8 cellular contexts compared by ENCODE assay signal in the genomic region with DNA sequence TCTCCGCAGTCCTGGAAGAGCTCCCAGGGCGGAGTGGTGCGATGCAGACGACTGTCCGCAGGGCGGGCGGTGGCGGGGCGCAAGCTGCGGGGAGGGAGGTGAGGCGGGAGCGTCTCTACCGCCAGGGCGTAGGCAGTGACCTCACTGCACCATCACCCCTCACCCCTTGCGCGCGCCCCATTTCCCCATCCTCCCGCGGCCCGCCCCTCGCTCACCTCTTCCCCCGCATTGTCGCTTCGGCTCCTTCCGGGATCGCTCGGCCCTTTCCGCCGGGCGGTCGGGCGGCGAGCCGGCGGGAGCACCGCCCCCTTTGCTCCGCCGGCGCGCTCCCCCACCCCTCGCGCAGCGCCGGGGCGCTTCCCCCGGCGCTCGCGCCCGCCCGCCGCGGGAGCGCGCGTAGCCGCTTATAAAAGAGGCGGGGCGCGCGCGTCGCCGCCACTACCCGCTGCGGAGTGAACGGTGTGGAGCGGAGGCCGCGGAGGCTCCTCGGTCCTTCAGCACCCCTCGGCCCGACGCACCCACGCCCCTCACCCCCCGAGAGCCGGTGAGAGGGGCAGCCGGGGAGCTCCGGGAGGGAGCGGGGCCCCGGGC. TPM values are rescaled to one million over a fixed set of nuclear protein-coding genes. Genes with fewer than 3 reads are reported as not detected.
DNase-seq lines count a peak whose midpoint lies in the region; ATAC-seq and TF ChIP-seq lines count a peak whose summit lies in the region.

A gene (plus strand): TSS at position 435 of the 591 bp plus-strand sequence. CDS start 14,154 bp downstream, outside the sequence.

- H3K36me3 Mint-ChIP-seq in H9 (ENCODE audit: insufficient read depth in 1 of 3, low read depth in 3 of 3), result peaks cover 0 to 2% (median 0%) of the 10 kb centered on the region in 3 experiments; a peak in 1 of 7 replicates

- H3K27ac ChIP-seq in H9 (ENCODE audit: insufficient read length, low read depth, low read length) (no peak within 1 kb of the TSS), neural cell (ENCODE audit: low read length) (peak within 1 kb of the TSS; percentile 92)

- H3K23ac ChIP-seq in H9 (ENCODE audit: insufficient read length, low read depth, low read length), result no peak within 1 kb of the TSS

- H4K8ac ChIP-seq in H9 (replicated peaks; ENCODE audit: insufficient read length, low read depth, low read length), result no peak within 1 kb of the TSS

- H3K4me2 ChIP-seq in H9 (ENCODE audit: insufficient read depth, insufficient read length, low read length), result peak within 1 kb of the TSS; percentile 90
- peak within 1 kb of the TSS; percentile 96 for H3K4me2 ChIP-seq in neural cell (ENCODE audit: low read length)

- H3K9me3 ChIP-seq in ES-I3 (ENCODE audit: control insufficient read depth, insufficient read depth, low read length) (no peaks in the 10 kb centered on the region), H9 (ENCODE audit: control insufficient read depth, low read depth, low read length) (no peaks in the 10 kb centered on the region), neural cell (ENCODE audit: low read length) (no peaks in the 10 kb centered on the region)

- H3K23me2 ChIP-seq in H9 (ENCODE audit: insufficient read length, low read depth, low read length, poor library complexity, severe bottlenecking), result peaks cover 5% of the 10 kb centered on the region

- DNase-seq in H9 (peak; percentile 93), M059J (ENCODE audit: low read depth) (peak; percentile 91), SHP77 treated with DMSO at 0.1 percent for 48 hours (lab: John Stamatoyannopoulos, UW) (peak; percentile 69), fibroblast of villous mesenchyme (ENCODE audit: low read depth) (peak; percentile 91)
- peak; percentile 93 for DNase-seq in activated effector memory CD4-positive, alpha-beta T cell treated with Interleukin-2 at 50 U/mL for 16 hours
- peak; percentile 96 for DNase-seq in stimulated activated naive CD8-positive, alpha-beta T cell treated with anti-CD3 and anti-CD28 coated beads, Interleukin-15, amount 100 ng/mL, for 72 hours

- peak; percentile 40 for TF ChIP-seq EP300 in neural cell (conservative IDR thresholded peaks at IDR 0.05; ENCODE audit: poor library complexity, severe bottlenecking)

- ATAC-seq in stimulated activated naive CD8-positive, alpha-beta T cell treated with anti-CD3 and anti-CD28 coated beads, Interleukin-15, amount 100 ng/mL, for 72 hours, result peak; percentile 85

- no peak within 1 kb of the TSS for H2BK20ac ChIP-seq in H9 (ENCODE audit: low read depth, low read length, poor library complexity, severe bottlenecking)

- H3K27me3 ChIP-seq in H9 (ENCODE audit: insufficient read depth, low read length), result no peaks in the 10 kb centered on the region
- no peaks in the 10 kb centered on the region for H3K27me3 ChIP-seq in neural cell (ENCODE audit: insufficient read depth, low read depth, low read length)

- no peak within 1 kb of the TSS for H3T11ph ChIP-seq in H9 (ENCODE audit: low read length)

- no peaks in the 10 kb centered on the region for H4K20me1 ChIP-seq in H9 (ENCODE audit: control insufficient read depth, insufficient read depth, insufficient read length)
- H4K20me1 ChIP-seq in neural cell (ENCODE audit: insufficient read depth), result peaks cover 14% of the 10 kb centered on the region

- H3K4ac ChIP-seq in H9 (ENCODE audit: low read depth, low read length), result no peak within 1 kb of the TSS

- H2BK5ac ChIP-seq in H9 (ENCODE audit: insufficient read length, low read length), result no peak within 1 kb of the TSS

- H4K5ac ChIP-seq in H9 (ENCODE audit: insufficient read length, low read depth, low read length), result no peak within 1 kb of the TSS

- H3K18ac ChIP-seq in H9 (ENCODE audit: insufficient read length, low read depth, low read length), result peak within 1 kb of the TSS; percentile 83

- no peak for TF ChIP-seq RAD21 in neural cell (conservative IDR thresholded peaks at IDR 0.05)

- peak within 1 kb of the TSS; percentile 83 to 97 (median 89) for H3K27ac Mint-ChIP-seq in H9
- peak within 1 kb of the TSS; percentile 97 to 99 for H3K27ac Mint-ChIP-seq in stimulated activated naive CD8-positive, alpha-beta T cell treated with anti-CD3 and anti-CD28 coated beads, Interleukin-15, amount 100 ng/mL, for 72 hours

- no peak within 1 kb of the TSS for H2BK15ac ChIP-seq in H9 (ENCODE audit: low read depth, low read length)

- H3K4me1 ChIP-seq in ES-I3 (ENCODE audit: insufficient read depth, low read length), result peaks cover 35% of the 10 kb centered on the region
- H3K4me1 ChIP-seq in H9 (ENCODE audit: insufficient read depth, low read length), result peaks cover 9% of the 10 kb centered on the region

- H3K56ac ChIP-seq in H9 (ENCODE audit: insufficient read length, low read depth, low read length), result no peak within 1 kb of the TSS

- H2BK120ac ChIP-seq in H9 (ENCODE audit: low read depth, low read length, poor library complexity, severe bottlenecking), result no peak within 1 kb of the TSS

- H3K4me3 ChIP-seq in fibroblast of villous mesenchyme (ENCODE audit: low read depth, low read length), result peak within 1 kb of the TSS; percentile 89
- H3K4me3 ChIP-seq in neural cell (ENCODE audit: low read length), result peak within 1 kb of the TSS; percentile 98

- peaks cover 3% of the 10 kb centered on the region; the same call in 1 of the 2 replicates for H3K27me3 Mint-ChIP-seq in H9 (ENCODE audit: low read depth)
- H3K27me3 Mint-ChIP-seq in stimulated activated naive CD8-positive, alpha-beta T cell treated with anti-CD3 and anti-CD28 coated beads, Interleukin-15, amount 100 ng/mL, for 72 hours, result no peaks in the 10 kb centered on the region

- H2AK5ac ChIP-seq in H9 (ENCODE audit: insufficient read length, low read length), result no peak within 1 kb of the TSS

- TF ChIP-seq CTCF in H9 (conservative IDR thresholded peaks at IDR 0.05), result no peak
- peak; percentile 15 for TF ChIP-seq CTCF in fibroblast of villous mesenchyme (IDR thresholded peaks at IDR 0.05; ENCODE audit: insufficient read depth, low read depth, low read length)
- no peak for TF ChIP-seq CTCF in neural cell (IDR thresholded peaks at IDR 0.05; ENCODE audit: poor library complexity, severe bottlenecking)

- WGBS in H9 (ENCODE audit: extremely low coverage, insufficient read length, low lambda C conversion rate), result no CpG with 5 or more reads among the region's 81 CpGs

- H3K9me2 ChIP-seq in neural cell (ENCODE audit: insufficient read depth, low read length), result no peaks in the 10 kb centered on the region

- H3K36me3 ChIP-seq in ES-I3 (ENCODE audit: insufficient read depth, low read length) (no peaks in the 10 kb centered on the region), neural cell (ENCODE audit: insufficient read depth, low read length) (no peaks in the 10 kb centered on the region)

- H3K9ac ChIP-seq in ES-I3 (ENCODE audit: low read depth, low read length) (peak within 1 kb of the TSS; percentile 90), H9 (ENCODE audit: extremely low read depth, insufficient read length, low read length) (peak within 1 kb of the TSS; percentile 71), neural cell (ENCODE audit: low read length) (peak within 1 kb of the TSS; percentile 98)

- peak within 1 kb of the TSS; percentile 68 for H3K14ac ChIP-seq in H9 (ENCODE audit: insufficient read depth, low read length)

- H3K4me3 Mint-ChIP-seq in H9, result peak within 1 kb of the TSS in 1 of 2 experiments; percentile 96; a peak in 4 of 5 replicates
- H3K4me3 Mint-ChIP-seq in stimulated activated naive CD8-positive, alpha-beta T cell treated with anti-CD3 and anti-CD28 coated beads, Interleukin-15, amount 100 ng/mL, for 72 hours, result no peak within 1 kb of the TSS

- H3K79me1 ChIP-seq in H9 (ENCODE audit: insufficient read depth, low read depth, low read length, poor library complexity, severe bottlenecking), result no peaks in the 10 kb centered on the region

- no peaks in the 10 kb centered on the region; a peak in 1 of 5 replicates for H3K9me3 Mint-ChIP-seq in H9
- H3K9me3 Mint-ChIP-seq in stimulated activated naive CD8-positive, alpha-beta T cell treated with anti-CD3 and anti-CD28 coated beads, Interleukin-15, amount 100 ng/mL, for 72 hours, result no peaks in the 10 kb centered on the region

- H3F3A ChIP-seq in neural cell (ENCODE audit: insufficient read depth, low read length, poor library complexity, severe bottlenecking), result peaks cover 12% of the 10 kb centered on the region

- no peak within 1 kb of the TSS for H4K91ac ChIP-seq in H9 (ENCODE audit: insufficient read length, low read depth, low read length)

- no peak within 1 kb of the TSS for H2BK12ac ChIP-seq in H9 (ENCODE audit: insufficient read length, low read depth, low read length)

- no peak within 1 kb of the TSS for H2AFZ ChIP-seq in H9 (ENCODE audit: low read length)
- H2AFZ ChIP-seq in neural cell (ENCODE audit: low read depth, low read length), result peak within 1 kb of the TSS; percentile 51

- no peaks in the 10 kb centered on the region; the same call in 1 of the 2 replicates for H3K79me2 ChIP-seq in H9 (ENCODE audit: insufficient read depth, low read length)
- peaks cover 49% of the 10 kb centered on the region for H3K79me2 ChIP-seq in neural cell (replicated peaks; ENCODE audit: insufficient read depth, low read length)

- peaks cover 11 to 24% of the 10 kb centered on the region in 2 experiments for H3K4me1 Mint-ChIP-seq in H9
- H3K4me1 Mint-ChIP-seq in stimulated activated naive CD8-positive, alpha-beta T cell treated with anti-CD3 and anti-CD28 coated beads, Interleukin-15, amount 100 ng/mL, for 72 hours, result peaks cover 27% of the 10 kb centered on the region

TF ChIP-seq in neural cell, 6 proteins besides CTCF, POLR2A, EP300 and RAD21 (continues in another document):
- peak; percentile 85 for TF ChIP-seq TAF1 (IDR thresholded peaks at IDR 0.05; ENCODE audit: low read depth)
- TF ChIP-seq EZH2 (IDR thresholded peaks at IDR 0.05; ENCODE audit: borderline replicate concordance, insufficient read depth, low read length, poor library complexity, severe bottlenecking), result no peak

RNA-seq across cellular contexts. Expression of the gene that starts here (rescaled TPM):
- total RNA-seq in H9 (2021), result 210 and 213 TPM in 2 replicates
- total RNA-seq in M059J (2014; rRNA removed; shearing (Covaris generic)), result 116 and 198 TPM in 2 replicates
- 477 and 501 TPM in 2 replicates for total RNA-seq in fibroblast of villous mesenchyme
- 287 and 353 TPM in 2 replicates for polyA plus RNA-seq in neural cell
- polyA minus RNA-seq in neural cell, result 653 and 675 TPM in 2 replicates
